ENCODE assay signal across 33 cellular contexts in genomic region chr18:74795766-74796165, GRCh38.
"Had no signal": no experiment of that assay in that cellular context is flagged by ENCODE, and none has a peak within 500 bp of the region (broad histone marks: within the 10 kb centered on the region; RNA-seq: fewer than 3 reads in every experiment).

No MANE protein-coding gene starts in this region.

- H3K27ac ChIP-seq: ascending aorta, colonic mucosa, epithelial cell of prostate, esophagus squamous epithelium, pancreas, prostate gland, skin epidermis, WERI-Rb-1 had no signal

- H3K27me3 ChIP-seq: ascending aorta, cardiac muscle cell, colonic mucosa, esophagus squamous epithelium, pancreas had no signal

- H3K27me3 Mint-ChIP-seq: activated naive CD8-positive, alpha-beta T cell treated with anti-CD3 and anti-CD28 coated beads, Interleukin-2, amount 10 ng/mL, durations not matched to agents 7 days and 5 days; brain; naive B cell; stimulated activated memory B cell treated with anti-CD40 and anti-IgM and Interleukin-4, amounts not matched to agents 10 μg/mL and 1 μg/mL and 100 μg/mL, for 72 hours; stimulated activated naive CD8-positive, alpha-beta T cell treated with anti-CD3 and anti-CD28 coated beads, Interleukin-15, amount 100 ng/mL, for 72 hours had no signal

- DNase-seq: activated CD4-positive, alpha-beta T cell treated with anti-CD3 and anti-CD28 coated beads for 48 hours; activated CD4-positive, alpha-beta T cell treated with anti-CD3 and anti-CD28 coated beads, Interleukin-2, amount 50 U/mL, for 48 hours; activated CD8-positive, alpha-beta memory T cell treated with anti-CD3 and anti-CD28 coated beads for 24 hours; activated effector memory CD4-positive, alpha-beta T cell treated with Interleukin-2 at 50 U/mL for 16 hours; activated naive CD4-positive, alpha-beta T cell treated with Interleukin-2 at 50 U/mL for 16 hours; activated naive CD8-positive, alpha-beta T cell treated with anti-CD3 and anti-CD28 coated beads, Interleukin-2, amount 10 ng/mL, durations not matched to agents 7 days and 5 days; cerebellar nuclear complex; colonic mucosa; effector CD8-positive, alpha-beta T cell; esophagus squamous epithelium; foreskin melanocyte; left ventricle myocardium superior; mammary epithelial cell; naive B cell; pancreas; retina; stimulated activated CD4-positive, alpha-beta T cell treated with anti-CD3 and anti-CD28 coated beads, Interleukin-12 subunit alpha, Interleukin-12 subunit beta, amount 100 ng/mL, for 4 hours; stimulated activated CD4-positive, alpha-beta T cell treated with anti-CD3 and anti-CD28 coated beads, Interleukin-4, amount 100 ng/mL, for 4 hours; stimulated activated CD8-positive, alpha-beta memory T cell treated with anti-CD3 and anti-CD28 coated beads, Interleukin-4, amount 100 ng/mL, for 48 hours; stimulated activated naive CD8-positive, alpha-beta T cell treated with anti-CD3 and anti-CD28 coated beads, Interleukin-15, amount 100 ng/mL, for 72 hours; substantia nigra; T1000; WERI-Rb-1 had no signal

- H3K4me3 ChIP-seq: ascending aorta, cardiac muscle cell, colonic mucosa, esophagus squamous epithelium, pancreas, prostate gland, skin epidermis had no signal

- H3K9me3 Mint-ChIP-seq: activated naive CD8-positive, alpha-beta T cell treated with anti-CD3 and anti-CD28 coated beads, Interleukin-2, amount 10 ng/mL, durations not matched to agents 7 days and 5 days; brain; mesothelial cell of epicardium; naive B cell; stimulated activated memory B cell treated with anti-CD40 and anti-IgM and Interleukin-4, amounts not matched to agents 10 μg/mL and 1 μg/mL and 100 μg/mL, for 72 hours; stimulated activated naive CD8-positive, alpha-beta T cell treated with anti-CD3 and anti-CD28 coated beads, Interleukin-15, amount 100 ng/mL, for 72 hours had no signal

- H3K27ac Mint-ChIP-seq: activated naive CD8-positive, alpha-beta T cell treated with anti-CD3 and anti-CD28 coated beads, Interleukin-2, amount 10 ng/mL, durations not matched to agents 7 days and 5 days; stimulated activated memory B cell treated with anti-CD40 and anti-IgM and Interleukin-4, amounts not matched to agents 10 μg/mL and 1 μg/mL and 100 μg/mL, for 72 hours; stimulated activated naive CD8-positive, alpha-beta T cell treated with anti-CD3 and anti-CD28 coated beads, Interleukin-15, amount 100 ng/mL, for 72 hours had no signal

- H3K4me3 Mint-ChIP-seq: activated naive CD8-positive, alpha-beta T cell treated with anti-CD3 and anti-CD28 coated beads, Interleukin-2, amount 10 ng/mL, durations not matched to agents 7 days and 5 days; mesothelial cell of epicardium; naive B cell; stimulated activated memory B cell treated with anti-CD40 and anti-IgM and Interleukin-4, amounts not matched to agents 10 μg/mL and 1 μg/mL and 100 μg/mL, for 72 hours; stimulated activated naive CD8-positive, alpha-beta T cell treated with anti-CD3 and anti-CD28 coated beads, Interleukin-15, amount 100 ng/mL, for 72 hours had no signal

- H3K36me3 ChIP-seq: ascending aorta, cardiac muscle cell, colonic mucosa, esophagus squamous epithelium, pancreas, prostate gland, WERI-Rb-1 had no signal

- H3K9me3 ChIP-seq: ascending aorta, colonic mucosa, esophagus squamous epithelium, pancreas, prostate gland had no signal

- H3K4me1 ChIP-seq: colonic mucosa, prostate gland had no signal

- ATAC-seq: activated CD4-positive, CD25-positive, alpha-beta regulatory T cell treated with anti-CD3 and anti-CD28 coated beads, Interleukin-2, amount 50 U/mL, for 24 hours; left ventricle myocardium superior; pancreas; sciatic nerve; stimulated activated memory B cell treated with anti-CD40 and anti-IgM and Interleukin-4, amounts not matched to agents 10 μg/mL and 1 μg/mL and 100 μg/mL, for 72 hours; stimulated activated naive CD8-positive, alpha-beta T cell treated with anti-CD3 and anti-CD28 coated beads, Interleukin-15, amount 100 ng/mL, for 72 hours had no signal

- H3K36me3 Mint-ChIP-seq: brain, mesothelial cell of epicardium had no signal
